In genomic region chr10:102133373-102134195, GRCh38 we compare ENCODE assay signal across 8 cellular contexts. TPM values are rescaled to one million over a fixed set of nuclear protein-coding genes. Genes with fewer than 3 reads are reported as not detected.
DNase-seq lines count a peak whose midpoint lies in the region; ATAC-seq lines count a peak whose summit lies in the region.

No MANE protein-coding gene starts in this region.

- peak overlapping the region; percentile 90 for H4K91ac ChIP-seq in trophoblast cell (ENCODE audit: low read depth, low read length)

- peaks cover 10% of the 10 kb centered on the region for H3K79me1 ChIP-seq in trophoblast cell (ENCODE audit: low read length)

- H3K79me2 ChIP-seq in trophoblast cell (ENCODE audit: control insufficient read depth, insufficient read depth, low read length, poor library complexity): peaks cover 28% of the 10 kb centered on the region

- H3K9me3 ChIP-seq in trophoblast cell (ENCODE audit: insufficient read depth, low read depth, low read length): no peaks in the 10 kb centered on the region

- intact Hi-C loops in left cardiac atrium (cut with DNase I): no loop called here

- peaks cover 4 to 9% of the 10 kb centered on the region in 2 experiments for H3K4me1 ChIP-seq in trophoblast cell (ENCODE audit: control insufficient read depth in 1 of 2, insufficient read depth in 2 of 2, low read length in 2 of 2)

- peak overlapping the region; percentile 83 for H4K8ac ChIP-seq in trophoblast cell (ENCODE audit: low read depth, low read length)

- H3K27ac ChIP-seq in adipose tissue (ENCODE audit: low read depth, low read length) (peak overlapping the region; percentile 76), trophoblast cell (ENCODE audit: low read depth, low read length) (peak overlapping the region; percentile 75)

- peak overlapping the region; percentile 82 for H2AK5ac ChIP-seq in trophoblast cell (ENCODE audit: low read length)

- H4K12ac ChIP-seq in trophoblast cell (ENCODE audit: low read depth, low read length): peak overlapping the region; percentile 83

- peak overlapping the region; percentile 66 for H2BK5ac ChIP-seq in trophoblast cell (ENCODE audit: low read depth, low read length, poor library complexity)

- in situ Hi-C loops in SK-MEL-5 (cut with HindIII; ENCODE audit: low pct_unique_long_range_greater_than_20kb, low sequenced_read_pairs): no loop called here

- H3K36me3 ChIP-seq in trophoblast cell (ENCODE audit: control insufficient read depth in 1 of 2, insufficient read depth in 2 of 2, low read length in 2 of 2): peaks cover 10 to 11% of the 10 kb centered on the region in 2 experiments

- peak overlapping the region; percentile 81 for H2AFZ ChIP-seq in trophoblast cell (ENCODE audit: insufficient read depth, low read length, poor library complexity)

- peak overlapping the region; percentile 96 for H3K4me3 ChIP-seq in trophoblast cell (ENCODE audit: low read depth, low read length)

- WGBS in adipose tissue, 3 donors: 0 to 1% (median 0%) methylated on average over 37 to 48 of the region's 48 CpGs
- no CpG with 5 or more reads among the region's 48 CpGs for WGBS in trophoblast cell (ENCODE audit: extremely low coverage, insufficient coverage, insufficient read length)

- H3K27me3 ChIP-seq in trophoblast cell (ENCODE audit: insufficient read depth, low read length): no peaks in the 10 kb centered on the region

- peak overlapping the region; percentile 95 for H3K14ac ChIP-seq in trophoblast cell (ENCODE audit: low read length)

- H2BK120ac ChIP-seq in trophoblast cell (ENCODE audit: insufficient read depth, low read length, poor library complexity): peak overlapping the region; percentile 87

- H3K23ac ChIP-seq in trophoblast cell (ENCODE audit: low read length): peak overlapping the region; percentile 25

- no peak overlapping the region for H2BK12ac ChIP-seq in trophoblast cell (ENCODE audit: low read length)

- peak overlapping the region; percentile 81 for H3K4me2 ChIP-seq in trophoblast cell (ENCODE audit: low read length)

- DNase-seq in Daoy (ENCODE audit: low read depth) (peak; percentile 79), SK-MEL-5 (ENCODE audit: low read depth, low spot score) (peak; percentile 76), left cardiac atrium (peak; percentile 87), trophoblast cell (peak; percentile 72 to 78), ureter (ENCODE audit: low spot score) (peak; percentile 86), T-helper 9 cell (no peak)

- H3K18ac ChIP-seq in trophoblast cell (ENCODE audit: low read length): peak overlapping the region; percentile 76

- peak overlapping the region; percentile 95 for H3K4ac ChIP-seq in trophoblast cell (ENCODE audit: low read depth, low read length)

- peak; percentile 19 for ATAC-seq in HG03442 (IDR thresholded peaks at IDR 0.05; ENCODE audit: unreplicated experiment)
- peak; percentile 58 to 63 for ATAC-seq in left cardiac atrium

- H3K9ac ChIP-seq in trophoblast cell (ENCODE audit: low read length): peak overlapping the region; percentile 93

RNA-seq across cellular contexts. Expression of gene PPRC1, which starts 0.7 kb away (rescaled TPM):
- total RNA-seq in Daoy (2014; rRNA removed; shearing (Covaris generic)): 10.8 and 17.0 TPM in 2 replicates
- 10.8 and 15.6 TPM in 2 replicates for total RNA-seq in SK-MEL-5 (2014; rRNA removed; shearing (Covaris generic))
- polyA plus RNA-seq in SK-MEL-5 (2015; cell fraction: cytosol; rRNA removed): 36.6 and 45.9 TPM in 2 replicates
- polyA plus RNA-seq in SK-MEL-5 (2015; cell fraction: nucleus; rRNA removed): 70.8 and 73.6 TPM in 2 replicates
- polyA plus RNA-seq in adipose tissue: 10 to 100 TPM in 2 of 3 donors, 1 to 10 TPM in 1; 8.9 to 44.4 (median 23.1) TPM
- total RNA-seq in left cardiac atrium (10 to 100 TPM; 11.2 to 29.5 TPM), ureter (59.4 TPM)
- 41.1 and 41.5 TPM in 2 replicates for polyA plus RNA-seq in trophoblast cell (2013)

RNA-seq across cellular contexts. Expression of gene LDB1, which starts 13.4 kb away (rescaled TPM):
- 18.9 and 20.6 TPM in 2 replicates for total RNA-seq in Daoy (2014; rRNA removed; shearing (Covaris generic))
- total RNA-seq in SK-MEL-5 (2014; rRNA removed; shearing (Covaris generic)): 27.6 and 31.1 TPM in 2 replicates
- polyA plus RNA-seq in SK-MEL-5 (2015; cell fraction: cytosol; rRNA removed): 31.6 and 37.9 TPM in 2 replicates
- 209 and 211 TPM in 2 replicates for polyA plus RNA-seq in SK-MEL-5 (2015; cell fraction: nucleus; rRNA removed)
- polyA plus RNA-seq in adipose tissue: 10 to 100 TPM; 15.3 to 23.6 (median 19.8) TPM
- total RNA-seq in left cardiac atrium (10 to 100 TPM; 44.3 to 48.6 TPM), ureter (82.4 TPM)
- 69.8 and 70.9 TPM in 2 replicates for polyA plus RNA-seq in trophoblast cell (2013)

RNA-seq across cellular contexts. Expression of gene NOLC1, which starts 18.6 kb away (rescaled TPM):
- total RNA-seq in Daoy (2014; rRNA removed; shearing (Covaris generic)): 70.1 and 105 TPM in 2 replicates
- total RNA-seq in SK-MEL-5 (2014; rRNA removed; shearing (Covaris generic)): 64.7 and 65.5 TPM in 2 replicates
- polyA plus RNA-seq in SK-MEL-5 (2015; cell fraction: cytosol; rRNA removed): 114 and 146 TPM in 2 replicates
- 96.5 and 131 TPM in 2 replicates for polyA plus RNA-seq in SK-MEL-5 (2015; cell fraction: nucleus; rRNA removed)
- 10 to 100 TPM; 17.0 to 69.9 (median 33.4) TPM for polyA plus RNA-seq in adipose tissue
- 10 to 100 TPM; 26.3 to 37.6 TPM for total RNA-seq in left cardiac atrium
- polyA plus RNA-seq in trophoblast cell (2013): 106 and 114 TPM in 2 replicates
- total RNA-seq in ureter: 92.1 TPM
